In the genomic region with DNA sequence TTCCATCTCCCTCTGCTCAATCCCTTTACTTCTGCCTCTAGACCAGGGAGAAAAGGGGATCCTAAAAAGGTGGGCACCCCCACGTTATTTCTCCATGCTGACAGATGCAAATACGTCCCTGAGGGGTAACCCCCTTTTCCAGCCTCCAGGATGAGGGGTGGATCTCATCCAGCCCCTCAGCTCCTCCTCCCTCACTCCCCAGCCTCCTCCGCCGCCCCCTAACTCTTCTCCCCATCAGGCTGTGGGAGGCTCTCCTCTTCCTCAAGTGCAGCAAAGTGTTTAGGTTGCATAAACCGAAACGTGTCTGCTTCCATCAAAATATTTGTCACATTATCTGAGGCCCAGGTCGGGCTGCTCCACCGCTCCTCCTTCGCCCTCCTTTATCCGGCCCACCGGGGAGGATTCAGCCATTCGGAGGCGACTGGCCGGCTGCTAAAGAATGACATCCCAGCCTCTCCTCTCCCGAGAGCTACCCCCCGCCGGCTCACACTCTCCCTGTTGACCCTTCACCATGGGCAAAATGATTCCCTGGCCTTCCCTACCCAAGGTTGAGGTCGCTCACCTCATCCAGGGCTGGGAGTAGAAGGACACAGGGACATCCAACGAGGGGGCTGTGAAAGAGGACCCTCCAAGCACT, we compare ENCODE assay signal across 9 cellular contexts. TPM values are rescaled to one million over a fixed set of nuclear protein-coding genes. Genes with fewer than 3 reads are reported as not detected.
DNase-seq lines count a peak whose midpoint lies in the region; ATAC-seq and TF ChIP-seq lines count a peak whose summit lies in the region.
"Had no signal": no experiment of that assay in that cellular context is flagged by ENCODE, and none has a peak within 500 bp of the region (broad histone marks: within the 10 kb centered on the region; RNA-seq: fewer than 3 reads in every experiment).

No MANE protein-coding gene starts in this region.

- H3K27ac Mint-ChIP-seq in HFFc6 (no peak overlapping the region), brain (peak overlapping the region in 4 of 5 experiments; percentile 0 to 88 (median 67))
- H3K27ac Mint-ChIP-seq in naive thymus-derived CD8-positive, alpha-beta T cell = peak overlapping the region in 2 of 10 donors; percentile 8 to 50

- no peaks in the 10 kb centered on the region for H3K36me3 Mint-ChIP-seq in HFFc6 (ENCODE audit: low read depth)
- no peaks in the 10 kb centered on the region for H3K36me3 Mint-ChIP-seq in brain
- H3K36me3 Mint-ChIP-seq in naive thymus-derived CD8-positive, alpha-beta T cell = peaks cover 0 to 6% (median 6%) of the 10 kb centered on the region in 3 donors

- H3K9me3 Mint-ChIP-seq in HFFc6 = no peaks in the 10 kb centered on the region
- H3K9me3 Mint-ChIP-seq in brain = peaks cover 0 to 6% (median 0%) of the 10 kb centered on the region in 5 experiments
- H3K9me3 Mint-ChIP-seq in naive thymus-derived CD8-positive, alpha-beta T cell = peaks cover 0 to 2% (median 0%) of the 10 kb centered on the region in 9 donors

- POLR2A ChIA-PET in naive thymus-derived CD8-positive, alpha-beta T cell (lab: Charles Lee) = interaction anchor here (1.1 kb wide), 1 partner anchor 70 kb away, joined by 3 read pairs; a partner anchor contains a TSS

- no peak for ATAC-seq in naive thymus-derived CD8-positive, alpha-beta T cell
- ATAC-seq in GM21526 (IDR thresholded peaks at IDR 0.05; ENCODE audit: low FRiP score, unreplicated experiment) = no peak

- DNase-seq in CD1c-positive myeloid dendritic cell (ENCODE audit: extremely low spot score) (peak; percentile 7), HFFc6 (no peak), coronary artery (ENCODE audit: low spot score) (no peak)
- DNase-seq in naive thymus-derived CD8-positive, alpha-beta T cell = peak in 1 of 10 donors; percentile 56
- DNase-seq in central memory CD4-positive, alpha-beta T cell = no peak
- no peak for DNase-seq in stimulated activated naive CD4-positive, alpha-beta T cell treated with Interleukin-2 at 50 U/mL for 16 hours (lab: John Stamatoyannopoulos, UW)
- DNase-seq: NK-92 treated with Interleukin-12 subunit alpha and Interleukin-12 subunit beta, amount 100 ng/mL, for 24 hours had no signal

- no peak overlapping the region for H3K27ac ChIP-seq in coronary artery

- H3K4me1 Mint-ChIP-seq in HFFc6 (ENCODE audit: low read depth) = peaks cover 21% of the 10 kb centered on the region
- H3K4me1 Mint-ChIP-seq in brain = peaks cover 46% of the 10 kb centered on the region
- peaks cover 23 to 39% (median 37%) of the 10 kb centered on the region in 4 donors for H3K4me1 Mint-ChIP-seq in naive thymus-derived CD8-positive, alpha-beta T cell

- H3K4me3 ChIP-seq in coronary artery = no peak overlapping the region

- H3K27me3 Mint-ChIP-seq in HFFc6 (ENCODE audit: insufficient read depth) (peaks cover 21% of the 10 kb centered on the region), brain (peaks cover 69% of the 10 kb centered on the region)
- peaks cover 26 to 49% (median 43%) of the 10 kb centered on the region in 5 donors for H3K27me3 Mint-ChIP-seq in naive thymus-derived CD8-positive, alpha-beta T cell

- TF ChIP-seq CTCF in HFFc6 (IDR thresholded peaks at IDR 0.05) (no peak), brain (conservative IDR thresholded peaks at IDR 0.05) (no peak), coronary artery (IDR thresholded peaks at IDR 0.05) (no peak)

- H3K4me3 Mint-ChIP-seq in HFFc6 (peak overlapping the region; percentile 29), brain (peak overlapping the region; percentile 88 to 92 (median 90))
- peak overlapping the region; percentile 70 to 90 (median 78) for H3K4me3 Mint-ChIP-seq in naive thymus-derived CD8-positive, alpha-beta T cell

RNA-seq across cellular contexts. Expression of a gene that starts 1.2 kb away (rescaled TPM):
- under 1 TPM in 5 of 6 experiments, not detected in 1; 0.19 to 0.36 (median 0.25) TPM for total RNA-seq in HFFc6 (2021; fragmentation: NEBNext Ultra II Directional; extraction: Animal tissue kit (Norgen Biotek cat#: 25700))
- polyA plus RNA-seq in brain (ENCODE audit: insufficient read depth, low read depth, low replicate concordance) = 47.6 TPM
- not detected for total RNA-seq in naive thymus-derived CD8-positive, alpha-beta T cell
- not detected for polyA plus RNA-seq in naive thymus-derived CD8-positive, alpha-beta T cell

RNA-seq across cellular contexts. Expression of a gene that starts 21.7 kb away (rescaled TPM):
- total RNA-seq in HFFc6 (2021; fragmentation: NEBNext Ultra II Directional; extraction: Animal tissue kit (Norgen Biotek cat#: 25700)) = 10 to 100 TPM; 11.4 to 25.6 (median 24.1) TPM
- polyA plus RNA-seq in brain (ENCODE audit: insufficient read depth, low read depth, low replicate concordance) = 10.9 TPM
- total RNA-seq in naive thymus-derived CD8-positive, alpha-beta T cell = not detected
- not detected for polyA plus RNA-seq in naive thymus-derived CD8-positive, alpha-beta T cell

RNA-seq across cellular contexts. Expression of a gene that starts 54.0 kb away (rescaled TPM):
- total RNA-seq in HFFc6 (2021; fragmentation: NEBNext Ultra II Directional; extraction: Animal tissue kit (Norgen Biotek cat#: 25700)) = not detected
- polyA plus RNA-seq in brain (ENCODE audit: insufficient read depth, low read depth, low replicate concordance) = 4,939 TPM
- not detected for total RNA-seq in naive thymus-derived CD8-positive, alpha-beta T cell
- under 1 TPM in 2 of 3 donors, not detected in 1; 0.06 to 0.24 TPM for polyA plus RNA-seq in naive thymus-derived CD8-positive, alpha-beta T cell

Comparison
In these comparisons a context has a peak if more than half of its experiments do, and no peak if none do; other contexts are left out.
1. H3K4me3 Mint-ChIP-seq: peak in every context shown above with its lines; median percentile 90 in brain; 78 in naive thymus-derived CD8-positive, alpha-beta T cell; 29 in HFFc6.
2. RNA of a gene that starts 21.7 kb away (total RNA-seq): 11.4 to 25.6 TPM in HFFc6; not detected in naive thymus-derived CD8-positive, alpha-beta T cell; every median in the first group is over 10 times any median in the second.